ENCODE assay signal across 1 cellular context in the genomic region with DNA sequence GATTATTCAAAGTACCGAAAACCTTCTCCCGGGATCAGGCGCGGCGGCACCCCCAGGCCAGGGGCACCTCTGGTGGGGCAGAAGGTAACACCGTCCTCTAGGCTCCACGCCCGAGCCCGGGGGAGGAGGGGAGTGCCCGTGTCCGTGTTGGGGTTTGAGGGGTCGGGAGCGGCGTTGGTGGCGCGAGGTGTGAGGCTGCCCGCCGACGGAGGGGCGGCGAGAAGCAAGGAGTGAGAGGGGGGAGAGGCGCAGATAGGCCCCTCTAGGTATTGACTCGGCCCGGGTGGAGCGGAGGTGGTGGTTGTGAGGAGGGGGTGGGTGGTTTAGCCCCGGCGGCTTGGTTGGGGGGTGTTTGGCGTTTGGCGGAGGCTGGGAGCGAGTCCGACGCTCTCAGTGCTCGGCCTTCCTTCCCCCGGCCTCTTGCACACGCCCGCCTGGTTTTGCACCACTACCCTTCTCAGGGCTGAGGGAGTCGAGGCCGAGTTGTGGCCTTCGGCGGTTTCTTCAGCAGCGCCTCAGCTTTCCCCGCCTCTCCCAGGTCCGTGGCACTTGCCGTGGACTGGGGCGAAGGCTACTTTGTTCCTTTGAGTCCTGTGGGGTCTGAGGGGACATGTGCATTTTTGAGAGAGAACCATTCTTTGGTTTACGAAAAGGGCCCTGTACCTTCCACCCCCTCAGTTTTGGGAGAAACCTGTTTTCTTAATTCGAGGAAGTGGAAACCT.
TF ChIP-seq lines count a peak whose summit lies in the region.

No MANE protein-coding gene starts in this region.

TF ChIP-seq in HepG2, 621 proteins besides CTCF, POLR2A, EP300 and RAD21 (continued from another document and continues in another):
- TF ChIP-seq, protein P1, sequence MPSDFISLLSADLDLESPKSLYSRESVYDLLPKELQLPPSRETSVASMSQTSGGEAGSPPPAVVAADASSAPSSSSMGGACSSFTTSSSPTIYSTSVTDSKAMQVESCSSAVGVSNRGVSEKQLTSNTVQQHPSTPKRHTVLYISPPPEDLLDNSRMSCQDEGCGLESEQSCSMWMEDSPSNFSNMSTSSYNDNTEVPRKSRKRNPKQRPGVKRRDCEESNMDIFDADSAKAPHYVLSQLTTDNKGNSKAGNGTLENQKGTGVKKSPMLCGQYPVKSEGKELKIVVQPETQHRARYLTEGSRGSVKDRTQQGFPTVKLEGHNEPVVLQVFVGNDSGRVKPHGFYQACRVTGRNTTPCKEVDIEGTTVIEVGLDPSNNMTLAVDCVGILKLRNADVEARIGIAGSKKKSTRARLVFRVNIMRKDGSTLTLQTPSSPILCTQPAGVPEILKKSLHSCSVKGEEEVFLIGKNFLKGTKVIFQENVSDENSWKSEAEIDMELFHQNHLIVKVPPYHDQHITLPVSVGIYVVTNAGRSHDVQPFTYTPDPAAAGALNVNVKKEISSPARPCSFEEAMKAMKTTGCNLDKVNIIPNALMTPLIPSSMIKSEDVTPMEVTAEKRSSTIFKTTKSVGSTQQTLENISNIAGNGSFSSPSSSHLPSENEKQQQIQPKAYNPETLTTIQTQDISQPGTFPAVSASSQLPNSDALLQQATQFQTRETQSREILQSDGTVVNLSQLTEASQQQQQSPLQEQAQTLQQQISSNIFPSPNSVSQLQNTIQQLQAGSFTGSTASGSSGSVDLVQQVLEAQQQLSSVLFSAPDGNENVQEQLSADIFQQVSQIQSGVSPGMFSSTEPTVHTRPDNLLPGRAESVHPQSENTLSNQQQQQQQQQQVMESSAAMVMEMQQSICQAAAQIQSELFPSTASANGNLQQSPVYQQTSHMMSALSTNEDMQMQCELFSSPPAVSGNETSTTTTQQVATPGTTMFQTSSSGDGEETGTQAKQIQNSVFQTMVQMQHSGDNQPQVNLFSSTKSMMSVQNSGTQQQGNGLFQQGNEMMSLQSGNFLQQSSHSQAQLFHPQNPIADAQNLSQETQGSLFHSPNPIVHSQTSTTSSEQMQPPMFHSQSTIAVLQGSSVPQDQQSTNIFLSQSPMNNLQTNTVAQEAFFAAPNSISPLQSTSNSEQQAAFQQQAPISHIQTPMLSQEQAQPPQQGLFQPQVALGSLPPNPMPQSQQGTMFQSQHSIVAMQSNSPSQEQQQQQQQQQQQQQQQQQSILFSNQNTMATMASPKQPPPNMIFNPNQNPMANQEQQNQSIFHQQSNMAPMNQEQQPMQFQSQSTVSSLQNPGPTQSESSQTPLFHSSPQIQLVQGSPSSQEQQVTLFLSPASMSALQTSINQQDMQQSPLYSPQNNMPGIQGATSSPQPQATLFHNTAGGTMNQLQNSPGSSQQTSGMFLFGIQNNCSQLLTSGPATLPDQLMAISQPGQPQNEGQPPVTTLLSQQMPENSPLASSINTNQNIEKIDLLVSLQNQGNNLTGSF (CRISPR knock-in tag; IDR thresholded peaks at IDR 0.05), result 0 out of 2 replicates have a peak, but pooled peaks have one; percentile 16
- TF ChIP-seq ZNF230 (CRISPR knock-in tag; IDR thresholded peaks at IDR 0.05), result 0 out of 2 replicates have a peak, but pooled peaks have one; percentile 56
- 0 out of 2 replicates have a peak, but pooled peaks have one; percentile 20 for TF ChIP-seq ZNF317 (CRISPR knock-in tag; IDR thresholded peaks at IDR 0.05)
- TF ChIP-seq ZNF891 (CRISPR knock-in tag; IDR thresholded peaks at IDR 0.05), result peak; percentile 74; the same call in 1 of the 2 replicates
- peak; percentile 84; the same call in 1 of the 2 replicates for TF ChIP-seq CAMTA2 (CRISPR knock-in tag; IDR thresholded peaks at IDR 0.05; ENCODE audit: borderline replicate concordance)
- no peak for TF ChIP-seq MYC (CRISPR knock-in tag; IDR thresholded peaks at IDR 0.05; ENCODE audit: borderline replicate concordance)
- TF ChIP-seq, protein P2, sequence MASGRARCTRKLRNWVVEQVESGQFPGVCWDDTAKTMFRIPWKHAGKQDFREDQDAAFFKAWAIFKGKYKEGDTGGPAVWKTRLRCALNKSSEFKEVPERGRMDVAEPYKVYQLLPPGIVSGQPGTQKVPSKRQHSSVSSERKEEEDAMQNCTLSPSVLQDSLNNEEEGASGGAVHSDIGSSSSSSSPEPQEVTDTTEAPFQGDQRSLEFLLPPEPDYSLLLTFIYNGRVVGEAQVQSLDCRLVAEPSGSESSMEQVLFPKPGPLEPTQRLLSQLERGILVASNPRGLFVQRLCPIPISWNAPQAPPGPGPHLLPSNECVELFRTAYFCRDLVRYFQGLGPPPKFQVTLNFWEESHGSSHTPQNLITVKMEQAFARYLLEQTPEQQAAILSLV (CRISPR knock-in tag; IDR thresholded peaks at IDR 0.05; ENCODE audit: borderline replicate concordance), result peak; percentile 48; the same call in 1 of the 2 replicates
- TF ChIP-seq TARDBP (CRISPR knock-in tag; IDR thresholded peaks at IDR 0.05), result no peak
- peak; percentile 29; the same call in 1 of the 2 replicates for TF ChIP-seq ZFP82 (CRISPR knock-in tag; IDR thresholded peaks at IDR 0.05; ENCODE audit: borderline replicate concordance)
- TF ChIP-seq RBM39 (IDR thresholded peaks at IDR 0.05; ENCODE audit: low read depth, low read length, poor library complexity, severe bottlenecking), result peak; percentile 94
- TF ChIP-seq ZNF737 (CRISPR knock-in tag; IDR thresholded peaks at IDR 0.05; ENCODE audit: borderline replicate concordance), result no peak
- 0 out of 2 replicates have a peak, but pooled peaks have one; percentile 15 for TF ChIP-seq ZNF138 (CRISPR knock-in tag; IDR thresholded peaks at IDR 0.05; ENCODE audit: low read depth)
- peak; percentile 46; the same call in 1 of the 2 replicates for TF ChIP-seq ZNF350 (CRISPR knock-in tag; IDR thresholded peaks at IDR 0.05; ENCODE audit: borderline replicate concordance, low read depth)
- TF ChIP-seq SRSF4 (IDR thresholded peaks at IDR 0.05; ENCODE audit: low read depth, low read length, poor library complexity, severe bottlenecking), result no peak
- TF ChIP-seq, protein P3, sequence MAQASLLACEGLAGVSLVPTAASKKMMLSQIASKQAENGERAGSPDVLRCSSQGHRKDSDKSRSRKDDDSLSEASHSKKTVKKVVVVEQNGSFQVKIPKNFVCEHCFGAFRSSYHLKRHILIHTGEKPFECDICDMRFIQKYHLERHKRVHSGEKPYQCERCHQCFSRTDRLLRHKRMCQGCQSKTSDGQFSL (CRISPR knock-in tag; IDR thresholded peaks at IDR 0.05), result 0 out of 2 replicates have a peak, but pooled peaks have one; percentile 47
- TF ChIP-seq DNMT3B (CRISPR knock-in tag; conservative IDR thresholded peaks at IDR 0.05), result 0 out of 2 replicates have a peak, but pooled peaks have one; percentile 56
- TF ChIP-seq, protein P4, sequence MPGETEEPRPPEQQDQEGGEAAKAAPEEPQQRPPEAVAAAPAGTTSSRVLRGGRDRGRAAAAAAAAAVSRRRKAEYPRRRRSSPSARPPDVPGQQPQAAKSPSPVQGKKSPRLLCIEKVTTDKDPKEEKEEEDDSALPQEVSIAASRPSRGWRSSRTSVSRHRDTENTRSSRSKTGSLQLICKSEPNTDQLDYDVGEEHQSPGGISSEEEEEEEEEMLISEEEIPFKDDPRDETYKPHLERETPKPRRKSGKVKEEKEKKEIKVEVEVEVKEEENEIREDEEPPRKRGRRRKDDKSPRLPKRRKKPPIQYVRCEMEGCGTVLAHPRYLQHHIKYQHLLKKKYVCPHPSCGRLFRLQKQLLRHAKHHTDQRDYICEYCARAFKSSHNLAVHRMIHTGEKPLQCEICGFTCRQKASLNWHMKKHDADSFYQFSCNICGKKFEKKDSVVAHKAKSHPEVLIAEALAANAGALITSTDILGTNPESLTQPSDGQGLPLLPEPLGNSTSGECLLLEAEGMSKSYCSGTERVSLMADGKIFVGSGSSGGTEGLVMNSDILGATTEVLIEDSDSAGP (CRISPR knock-in tag; IDR thresholded peaks at IDR 0.05; ENCODE audit: borderline replicate concordance), result peak; percentile 44; the same call in 1 of the 2 replicates
- TF ChIP-seq ZNF782 (CRISPR knock-in tag; IDR thresholded peaks at IDR 0.05; ENCODE audit: borderline replicate concordance), result 0 out of 2 replicates have a peak, but pooled peaks have one; percentile 15
- 0 out of 2 replicates have a peak, but pooled peaks have one; percentile 14 for TF ChIP-seq REPIN1 (CRISPR knock-in tag; IDR thresholded peaks at IDR 0.05; ENCODE audit: borderline replicate concordance, low read depth)
- TF ChIP-seq AGO2 (optimal IDR thresholded peaks at IDR 0.05; ENCODE audit: low read depth, low read length), result peak; percentile 82
- TF ChIP-seq, protein P5, sequence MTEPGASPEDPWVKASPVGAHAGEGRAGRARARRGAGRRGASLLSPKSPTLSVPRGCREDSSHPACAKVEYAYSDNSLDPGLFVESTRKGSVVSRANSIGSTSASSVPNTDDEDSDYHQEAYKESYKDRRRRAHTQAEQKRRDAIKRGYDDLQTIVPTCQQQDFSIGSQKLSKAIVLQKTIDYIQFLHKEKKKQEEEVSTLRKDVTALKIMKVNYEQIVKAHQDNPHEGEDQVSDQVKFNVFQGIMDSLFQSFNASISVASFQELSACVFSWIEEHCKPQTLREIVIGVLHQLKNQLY (CRISPR knock-in tag; IDR thresholded peaks at IDR 0.05), result no peak
- no peak for TF ChIP-seq ZNF441 (CRISPR knock-in tag; IDR thresholded peaks at IDR 0.05; ENCODE audit: borderline replicate concordance)
- TF ChIP-seq ZNF883 (CRISPR knock-in tag; IDR thresholded peaks at IDR 0.05; ENCODE audit: not compliant biosample characterization), result peak; percentile 46
- peak; percentile 24 for TF ChIP-seq HNRNPLL (IDR thresholded peaks at IDR 0.05; ENCODE audit: low read depth, low read length, poor library complexity, severe bottlenecking)
- TF ChIP-seq DMAP1 (CRISPR knock-in tag; IDR thresholded peaks at IDR 0.05), result peak; percentile 10; the same call in 1 of the 2 replicates
- no peak for TF ChIP-seq ZNF484 (CRISPR knock-in tag; IDR thresholded peaks at IDR 0.05; ENCODE audit: borderline replicate concordance, low read depth)
- TF ChIP-seq SALL1 (CRISPR knock-in tag; IDR thresholded peaks at IDR 0.05), result peak; percentile 34; the same call in 1 of the 2 replicates
- TF ChIP-seq SP4 (CRISPR knock-in tag; IDR thresholded peaks at IDR 0.05), result no peak
- 0 out of 2 replicates have a peak, but pooled peaks have one; percentile 14 for TF ChIP-seq TSC22D2 (CRISPR knock-in tag; IDR thresholded peaks at IDR 0.05; ENCODE audit: borderline replicate concordance)
- TF ChIP-seq ZNF605 (CRISPR knock-in tag; IDR thresholded peaks at IDR 0.05), result peak; percentile 69; the same call in 1 of the 2 replicates
- TF ChIP-seq KDM3A (CRISPR knock-in tag; IDR thresholded peaks at IDR 0.05; ENCODE audit: low read depth), result no peak
- TF ChIP-seq, protein P6, sequence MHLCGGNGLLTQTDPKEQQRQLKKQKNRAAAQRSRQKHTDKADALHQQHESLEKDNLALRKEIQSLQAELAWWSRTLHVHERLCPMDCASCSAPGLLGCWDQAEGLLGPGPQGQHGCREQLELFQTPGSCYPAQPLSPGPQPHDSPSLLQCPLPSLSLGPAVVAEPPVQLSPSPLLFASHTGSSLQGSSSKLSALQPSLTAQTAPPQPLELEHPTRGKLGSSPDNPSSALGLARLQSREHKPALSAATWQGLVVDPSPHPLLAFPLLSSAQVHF (CRISPR knock-in tag; IDR thresholded peaks at IDR 0.05), result peak; percentile 76; the same call in 1 of the 2 replicates
- TF ChIP-seq, protein P7, sequence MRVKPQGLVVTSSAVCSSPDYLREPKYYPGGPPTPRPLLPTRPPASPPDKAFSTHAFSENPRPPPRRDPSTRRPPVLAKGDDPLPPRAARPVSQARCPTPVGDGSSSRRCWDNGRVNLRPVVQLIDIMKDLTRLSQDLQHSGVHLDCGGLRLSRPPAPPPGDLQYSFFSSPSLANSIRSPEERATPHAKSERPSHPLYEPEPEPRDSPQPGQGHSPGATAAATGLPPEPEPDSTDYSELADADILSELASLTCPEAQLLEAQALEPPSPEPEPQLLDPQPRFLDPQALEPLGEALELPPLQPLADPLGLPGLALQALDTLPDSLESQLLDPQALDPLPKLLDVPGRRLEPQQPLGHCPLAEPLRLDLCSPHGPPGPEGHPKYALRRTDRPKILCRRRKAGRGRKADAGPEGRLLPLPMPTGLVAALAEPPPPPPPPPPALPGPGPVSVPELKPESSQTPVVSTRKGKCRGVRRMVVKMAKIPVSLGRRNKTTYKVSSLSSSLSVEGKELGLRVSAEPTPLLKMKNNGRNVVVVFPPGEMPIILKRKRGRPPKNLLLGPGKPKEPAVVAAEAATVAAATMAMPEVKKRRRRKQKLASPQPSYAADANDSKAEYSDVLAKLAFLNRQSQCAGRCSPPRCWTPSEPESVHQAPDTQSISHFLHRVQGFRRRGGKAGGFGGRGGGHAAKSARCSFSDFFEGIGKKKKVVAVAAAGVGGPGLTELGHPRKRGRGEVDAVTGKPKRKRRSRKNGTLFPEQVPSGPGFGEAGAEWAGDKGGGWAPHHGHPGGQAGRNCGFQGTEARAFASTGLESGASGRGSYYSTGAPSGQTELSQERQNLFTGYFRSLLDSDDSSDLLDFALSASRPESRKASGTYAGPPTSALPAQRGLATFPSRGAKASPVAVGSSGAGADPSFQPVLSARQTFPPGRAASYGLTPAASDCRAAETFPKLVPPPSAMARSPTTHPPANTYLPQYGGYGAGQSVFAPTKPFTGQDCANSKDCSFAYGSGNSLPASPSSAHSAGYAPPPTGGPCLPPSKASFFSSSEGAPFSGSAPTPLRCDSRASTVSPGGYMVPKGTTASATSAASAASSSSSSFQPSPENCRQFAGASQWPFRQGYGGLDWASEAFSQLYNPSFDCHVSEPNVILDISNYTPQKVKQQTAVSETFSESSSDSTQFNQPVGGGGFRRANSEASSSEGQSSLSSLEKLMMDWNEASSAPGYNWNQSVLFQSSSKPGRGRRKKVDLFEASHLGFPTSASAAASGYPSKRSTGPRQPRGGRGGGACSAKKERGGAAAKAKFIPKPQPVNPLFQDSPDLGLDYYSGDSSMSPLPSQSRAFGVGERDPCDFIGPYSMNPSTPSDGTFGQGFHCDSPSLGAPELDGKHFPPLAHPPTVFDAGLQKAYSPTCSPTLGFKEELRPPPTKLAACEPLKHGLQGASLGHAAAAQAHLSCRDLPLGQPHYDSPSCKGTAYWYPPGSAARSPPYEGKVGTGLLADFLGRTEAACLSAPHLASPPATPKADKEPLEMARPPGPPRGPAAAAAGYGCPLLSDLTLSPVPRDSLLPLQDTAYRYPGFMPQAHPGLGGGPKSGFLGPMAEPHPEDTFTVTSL (CRISPR knock-in tag; IDR thresholded peaks at IDR 0.05; ENCODE audit: borderline replicate concordance), result 0 out of 2 replicates have a peak, but pooled peaks have one; percentile 31
- TF ChIP-seq ZNF616 (CRISPR knock-in tag; IDR thresholded peaks at IDR 0.05; ENCODE audit: low read depth), result 0 out of 2 replicates have a peak, but pooled peaks have one; percentile 2
